Comparison of ENCODE assay signal across 18 cellular contexts in the genomic region with DNA sequence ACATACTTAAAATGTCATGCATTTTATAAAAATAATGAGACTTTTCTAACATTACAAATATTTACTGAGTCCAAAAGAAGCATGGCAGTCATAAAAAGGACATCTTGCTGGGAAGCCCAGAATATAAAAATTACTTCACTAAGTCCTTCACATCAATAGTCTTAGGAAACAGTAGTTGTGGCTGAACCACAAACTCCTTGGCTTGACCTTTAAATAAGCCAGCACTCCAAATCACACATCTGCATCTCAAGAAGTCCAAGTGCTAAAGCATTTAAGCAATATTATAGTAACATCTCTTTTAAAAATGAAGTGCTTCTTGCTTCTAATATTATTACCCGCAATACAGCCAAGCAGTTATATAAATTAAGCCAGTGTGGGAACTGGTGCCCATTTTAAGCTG. TPM values are rescaled to one million over a fixed set of nuclear protein-coding genes. Genes with fewer than 3 reads are reported as not detected.
DNase-seq lines count a peak whose midpoint lies in the region; ATAC-seq and TF ChIP-seq lines count a peak whose summit lies in the region.
"Had no signal": no experiment of that assay in that cellular context is flagged by ENCODE, and none has a peak within 500 bp of the region (broad histone marks: within the 10 kb centered on the region; RNA-seq: fewer than 3 reads in every experiment).

No MANE protein-coding gene starts in this region.

- H3K36me3 Mint-ChIP-seq in activated CD4-positive, alpha-beta memory T cell treated with anti-CD3 and anti-CD28 coated beads, Interleukin-2, amount 10 ng/mL, durations not matched to agents 7 days and 5 days (ENCODE audit: low read depth): peaks cover 91% of the 10 kb centered on the region
- peaks cover 82% of the 10 kb centered on the region for H3K36me3 Mint-ChIP-seq in activated CD4-positive, alpha-beta memory T cell treated with anti-CD3 and anti-CD28 coated beads for 36 hours
- H3K36me3 Mint-ChIP-seq in activated naive CD8-positive, alpha-beta T cell treated with anti-CD3 and anti-CD28 coated beads, Interleukin-2, amount 50 U/mL, for 24 hours (ENCODE audit: low read depth): peaks cover 88% of the 10 kb centered on the region
- H3K36me3 Mint-ChIP-seq in memory B cell (peaks cover 25% of the 10 kb centered on the region), WTC11 (peaks cover 91% of the 10 kb centered on the region)

- no peak overlapping the region for H3K4me3 Mint-ChIP-seq in activated CD4-positive, alpha-beta memory T cell treated with anti-CD3 and anti-CD28 coated beads, Interleukin-2, amount 10 ng/mL, durations not matched to agents 7 days and 5 days
- H3K4me3 Mint-ChIP-seq in activated CD4-positive, alpha-beta memory T cell treated with anti-CD3 and anti-CD28 coated beads for 36 hours: no peak overlapping the region
- H3K4me3 Mint-ChIP-seq in activated naive CD8-positive, alpha-beta T cell treated with anti-CD3 and anti-CD28 coated beads, Interleukin-2, amount 50 U/mL, for 24 hours: no peak overlapping the region
- H3K4me3 Mint-ChIP-seq in memory B cell (no peak overlapping the region), WTC11 (no peak overlapping the region)
- H3K4me3 Mint-ChIP-seq: H9 had no signal

- CTCF ChIA-PET in activated CD4-positive, alpha-beta memory T cell treated with anti-CD3 and anti-CD28 coated beads, Interleukin-2, amount 10 ng/mL, durations not matched to agents 7 days and 5 days (lab: Charles Lee): interaction anchor here (0.9 to 6.4 kb wide), 3 partner anchors 8 to 13 kb away, joined by 4 to 45 read pairs (median 6); no protein-coding TSS in a partner anchor
- CTCF ChIA-PET in activated CD4-positive, alpha-beta memory T cell treated with anti-CD3 and anti-CD28 coated beads for 36 hours (lab: Charles Lee): interaction anchor here (0.9 to 1.6 kb wide), 2 partner anchors 14 to 20 kb away, joined by 4 to 8 read pairs; no protein-coding TSS in a partner anchor
- CTCF ChIA-PET in HEK293 (lab: Yijun Ruan, JAX): interaction anchor here (3.5 kb wide), 1 partner anchor 14 kb away, joined by 13 read pairs; no protein-coding TSS in a partner anchor
- CTCF ChIA-PET in WTC11 (lab: Charles Lee): no interaction called here

- POLR2A ChIA-PET in activated CD4-positive, alpha-beta memory T cell treated with anti-CD3 and anti-CD28 coated beads, Interleukin-2, amount 10 ng/mL, durations not matched to agents 7 days and 5 days (lab: Charles Lee): interaction anchor here (2.1 to 5.6 kb wide), 4 partner anchors 9 to 472 kb away, joined by 5 to 80 read pairs (median 28); a partner anchor contains a TSS
- POLR2A ChIA-PET in activated CD4-positive, alpha-beta memory T cell treated with anti-CD3 and anti-CD28 coated beads for 36 hours (lab: Charles Lee): interaction anchor here (0.6 to 7.0 kb wide), 3 partner anchors 9 to 489 kb away, joined by 3 to 51 read pairs (median 4); a partner anchor contains a TSS
- POLR2A ChIA-PET in HEK293 (lab: Yijun Ruan, JAX) (no interaction called here), WTC11 (lab: Charles Lee) (no interaction called here)

- no peak overlapping the region for H3K4me3 ChIP-seq in HEK293 (ENCODE audit: low read depth, low read length)
- H3K4me3 ChIP-seq: PC-9, SJCRH30 had no signal

- peaks cover 76% of the 10 kb centered on the region for H3K4me1 Mint-ChIP-seq in activated CD4-positive, alpha-beta memory T cell treated with anti-CD3 and anti-CD28 coated beads, Interleukin-2, amount 10 ng/mL, durations not matched to agents 7 days and 5 days
- H3K4me1 Mint-ChIP-seq in activated CD4-positive, alpha-beta memory T cell treated with anti-CD3 and anti-CD28 coated beads for 36 hours (ENCODE audit: low read depth): peaks cover 72% of the 10 kb centered on the region
- H3K4me1 Mint-ChIP-seq in activated naive CD8-positive, alpha-beta T cell treated with anti-CD3 and anti-CD28 coated beads, Interleukin-2, amount 50 U/mL, for 24 hours: peaks cover 76% of the 10 kb centered on the region
- H3K4me1 Mint-ChIP-seq in memory B cell (peaks cover 12% of the 10 kb centered on the region), WTC11 (peaks cover 5% of the 10 kb centered on the region)

- peak overlapping the region; percentile 54 for H3K27ac Mint-ChIP-seq in activated CD4-positive, alpha-beta memory T cell treated with anti-CD3 and anti-CD28 coated beads, Interleukin-2, amount 10 ng/mL, durations not matched to agents 7 days and 5 days
- no peak overlapping the region for H3K27ac Mint-ChIP-seq in activated CD4-positive, alpha-beta memory T cell treated with anti-CD3 and anti-CD28 coated beads for 36 hours
- peak overlapping the region; percentile 81 for H3K27ac Mint-ChIP-seq in activated naive CD8-positive, alpha-beta T cell treated with anti-CD3 and anti-CD28 coated beads, Interleukin-2, amount 50 U/mL, for 24 hours
- H3K27ac Mint-ChIP-seq in memory B cell (peak overlapping the region; percentile 24), WTC11 (no peak overlapping the region)
- H3K27ac Mint-ChIP-seq: H9 had no signal

- no peak for TF ChIP-seq CTCF in HEK293 (tag by site-specific recombination; IDR thresholded peaks at IDR 0.05)
- TF ChIP-seq CTCF in WTC11 (IDR thresholded peaks at IDR 0.05): no peak

- H3K27me3 Mint-ChIP-seq in activated CD4-positive, alpha-beta memory T cell treated with anti-CD3 and anti-CD28 coated beads, Interleukin-2, amount 10 ng/mL, durations not matched to agents 7 days and 5 days: no peaks in the 10 kb centered on the region
- H3K27me3 Mint-ChIP-seq in activated CD4-positive, alpha-beta memory T cell treated with anti-CD3 and anti-CD28 coated beads for 36 hours: no peaks in the 10 kb centered on the region
- H3K27me3 Mint-ChIP-seq in activated naive CD8-positive, alpha-beta T cell treated with anti-CD3 and anti-CD28 coated beads, Interleukin-2, amount 50 U/mL, for 24 hours: no peaks in the 10 kb centered on the region
- H3K27me3 Mint-ChIP-seq in memory B cell: no peaks in the 10 kb centered on the region
- H3K27me3 Mint-ChIP-seq in WTC11 (ENCODE audit: low read depth): no peaks in the 10 kb centered on the region

- no peak overlapping the region for H3K27ac ChIP-seq in HEK293 (ENCODE audit: extremely low read depth, low read depth, low read length)
- H3K27ac ChIP-seq: PC-9, SJCRH30 had no signal

- no peak for DNase-seq in activated CD4-positive, alpha-beta memory T cell treated with anti-CD3 and anti-CD28 coated beads, Interleukin-2, amount 10 ng/mL, durations not matched to agents 7 days and 5 days
- DNase-seq in activated CD4-positive, alpha-beta memory T cell treated with anti-CD3 and anti-CD28 coated beads for 36 hours: no peak
- DNase-seq in activated naive CD8-positive, alpha-beta T cell treated with anti-CD3 and anti-CD28 coated beads, Interleukin-2, amount 50 U/mL, for 24 hours: no peak
- DNase-seq in memory B cell (ENCODE audit: low spot score in 2 of 2): no peak
- DNase-seq in NCI-H345 treated with DMSO at 0.1 percent for 48 hours (lab: John Stamatoyannopoulos, UW; ENCODE audit: unreplicated experiment): no peak
- no peak for DNase-seq in WTC11 (ENCODE audit: low spot score)
- DNase-seq: C1 segment of cervical spinal cord, COR-L47, DMS153, H9, KBM-7, NCI-H1092 treated with DMSO at 0.1 percent for 48 hours, NCI-H2081 treated with DMSO at 0.1 percent for 48 hours, NCI-H510A treated with DMSO at 0.1 percent for 48 hours, PC-9, SJCRH30 had no signal

- no peaks in the 10 kb centered on the region for H3K9me3 Mint-ChIP-seq in activated CD4-positive, alpha-beta memory T cell treated with anti-CD3 and anti-CD28 coated beads, Interleukin-2, amount 10 ng/mL, durations not matched to agents 7 days and 5 days
- no peaks in the 10 kb centered on the region for H3K9me3 Mint-ChIP-seq in activated CD4-positive, alpha-beta memory T cell treated with anti-CD3 and anti-CD28 coated beads for 36 hours
- no peaks in the 10 kb centered on the region for H3K9me3 Mint-ChIP-seq in activated naive CD8-positive, alpha-beta T cell treated with anti-CD3 and anti-CD28 coated beads, Interleukin-2, amount 50 U/mL, for 24 hours
- H3K9me3 Mint-ChIP-seq in memory B cell (no peaks in the 10 kb centered on the region), WTC11 (no peaks in the 10 kb centered on the region)
- H3K9me3 Mint-ChIP-seq: H9 had no signal

- no peaks in the 10 kb centered on the region for H3K9me3 ChIP-seq in HEK293 (ENCODE audit: control insufficient read depth, insufficient read depth, low read depth, low read length)
- H3K9me3 ChIP-seq: SJCRH30 had no signal

- H3K4me1 ChIP-seq in HEK293 (ENCODE audit: control insufficient read depth, insufficient read depth, low read length): 0 out of 2 replicates have a peak, but pooled peaks cover 4% of the 10 kb centered on the region

- intact Hi-C loops in activated CD4-positive, alpha-beta memory T cell treated with anti-CD3 and anti-CD28 coated beads for 36 hours (cut with micrococcal nuclease): no loop called here

- ATAC-seq in activated naive CD8-positive, alpha-beta T cell treated with anti-CD3 and anti-CD28 coated beads, Interleukin-2, amount 50 U/mL, for 24 hours: peak; percentile 18
- ATAC-seq in memory B cell (ENCODE audit: low read depth): no peak
- ATAC-seq in WTC11: no peak
- ATAC-seq in GM18907 (IDR thresholded peaks at IDR 0.05; ENCODE audit: unreplicated experiment): no peak

- peaks cover 64 to 98% of the 10 kb centered on the region in 2 experiments for H3K36me3 ChIP-seq in HEK293 (ENCODE audit: control insufficient read depth in 2 of 2, insufficient read depth in 1 of 2, low read length in 2 of 2)

TF ChIP-seq in HEK293, 187 proteins besides CTCF, POLR2A, EP300 and RAD21:
- TF ChIP-seq SCRT2 (tag by site-specific recombination; IDR thresholded peaks at IDR 0.05) (no peak), ZNF664 (tag by site-specific recombination; IDR thresholded peaks at IDR 0.05) (0 out of 2 replicates have a peak, but pooled peaks have one; percentile 30)

TF ChIP-seq in WTC11, 78 proteins besides CTCF, POLR2A, EP300 and RAD21 (continues in another document):
- TF ChIP-seq, protein P1, sequence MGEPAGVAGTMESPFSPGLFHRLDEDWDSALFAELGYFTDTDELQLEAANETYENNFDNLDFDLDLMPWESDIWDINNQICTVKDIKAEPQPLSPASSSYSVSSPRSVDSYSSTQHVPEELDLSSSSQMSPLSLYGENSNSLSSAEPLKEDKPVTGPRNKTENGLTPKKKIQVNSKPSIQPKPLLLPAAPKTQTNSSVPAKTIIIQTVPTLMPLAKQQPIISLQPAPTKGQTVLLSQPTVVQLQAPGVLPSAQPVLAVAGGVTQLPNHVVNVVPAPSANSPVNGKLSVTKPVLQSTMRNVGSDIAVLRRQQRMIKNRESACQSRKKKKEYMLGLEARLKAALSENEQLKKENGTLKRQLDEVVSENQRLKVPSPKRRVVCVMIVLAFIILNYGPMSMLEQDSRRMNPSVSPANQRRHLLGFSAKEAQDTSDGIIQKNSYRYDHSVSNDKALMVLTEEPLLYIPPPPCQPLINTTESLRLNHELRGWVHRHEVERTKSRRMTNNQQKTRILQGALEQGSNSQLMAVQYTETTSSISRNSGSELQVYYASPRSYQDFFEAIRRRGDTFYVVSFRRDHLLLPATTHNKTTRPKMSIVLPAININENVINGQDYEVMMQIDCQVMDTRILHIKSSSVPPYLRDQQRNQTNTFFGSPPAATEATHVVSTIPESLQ (CRISPR knock-in tag; IDR thresholded peaks at IDR 0.05): no peak

RNA-seq across cellular contexts. Expression of a gene that starts 8.8 kb away (rescaled TPM):
- total RNA-seq in activated CD4-positive, alpha-beta memory T cell treated with anti-CD3 and anti-CD28 coated beads, Interleukin-2, amount 10 ng/mL, durations not matched to agents 7 days and 5 days: 100 to 1,000 TPM; 223 to 249 TPM
- 100 to 1,000 TPM; 144 to 150 TPM for total RNA-seq in activated CD4-positive, alpha-beta memory T cell treated with anti-CD3 and anti-CD28 coated beads for 36 hours
- total RNA-seq in WTC11 (2021): 67.2 to 79.6 TPM (median 72.7 TPM) in 3 replicates

Comparison
In these comparisons a context has a peak if more than half of its experiments do, and no peak if none do; other contexts are left out.
1. H3K27ac Mint-ChIP-seq: peak in activated CD4-positive, alpha-beta memory T cell treated with anti-CD3 and anti-CD28 coated beads, Interleukin-2, amount 10 ng/mL, durations not matched to agents 7 days and 5 days (single experiment), activated naive CD8-positive, alpha-beta T cell treated with anti-CD3 and anti-CD28 coated beads, Interleukin-2, amount 50 U/mL, for 24 hours (single experiment) and memory B cell (single experiment); none in activated CD4-positive, alpha-beta memory T cell treated with anti-CD3 and anti-CD28 coated beads for 36 hours (single experiment) and WTC11 (single experiment).
2. POLR2A ChIA-PET loops: an anchor here in activated CD4-positive, alpha-beta memory T cell treated with anti-CD3 and anti-CD28 coated beads, Interleukin-2, amount 10 ng/mL, durations not matched to agents 7 days and 5 days (2.1 to 5.6 kb wide) and activated CD4-positive, alpha-beta memory T cell treated with anti-CD3 and anti-CD28 coated beads for 36 hours (0.6 to 7.0 kb wide); none called in HEK293 and WTC11.